Comparison of ENCODE assay signal across 22 cellular contexts in the genomic region with DNA sequence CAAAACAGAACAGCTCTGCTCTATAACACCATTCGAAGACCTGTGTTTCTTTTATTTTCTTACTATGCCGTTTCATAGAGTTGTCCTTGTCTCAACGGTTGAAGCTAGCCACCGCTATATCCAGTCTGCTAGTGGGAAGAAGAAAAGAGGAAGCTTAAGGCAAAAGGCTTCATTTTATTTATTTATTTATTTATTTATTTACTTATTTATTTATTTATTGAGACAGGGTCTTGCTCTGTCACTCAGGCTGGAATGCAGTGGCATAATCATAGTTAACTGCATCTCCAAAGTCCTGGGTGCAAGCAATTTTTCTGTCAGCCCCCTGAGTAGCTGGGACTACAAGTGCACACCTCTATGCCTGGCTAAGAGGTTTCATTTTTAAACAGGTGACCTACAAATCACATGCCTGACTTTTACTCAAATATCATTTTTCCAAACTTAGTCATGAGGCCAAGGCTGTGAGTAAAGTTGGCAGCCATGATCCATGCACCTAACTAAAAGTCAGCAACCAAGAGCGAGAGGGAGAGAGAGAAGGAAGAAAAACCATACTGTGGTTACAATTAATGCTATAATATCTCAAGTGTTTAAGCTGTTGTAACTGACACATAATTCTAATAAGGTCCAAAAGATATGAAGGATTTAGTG.
"Had no signal": no experiment of that assay in that cellular context is flagged by ENCODE, and none has a peak within 500 bp of the region (broad histone marks: within the 10 kb centered on the region; RNA-seq: fewer than 3 reads in every experiment).

No MANE protein-coding gene starts in this region.

- DNase-seq: activated B cell treated with CpG ODN at 0.5 μM for 24 hours; activated CD8-positive, alpha-beta memory T cell treated with anti-CD3 and anti-CD28 coated beads, Interleukin-2, amount 10 ng/mL, durations not matched to agents 7 days and 5 days; activated CD8-positive, alpha-beta T cell treated with anti-CD3 and anti-CD28 coated beads, Interleukin-2, amount 10 ng/mL, durations not matched to agents 7 days and 5 days; activated T-cell treated with anti-CD3 and anti-CD28 coated beads, Interleukin-2, amount 50 U/mL, for 48 hours; anterior cingulate cortex; body of pancreas; foreskin melanocyte; heart right ventricle; left ventricle myocardium inferior; posterior cingulate gyrus; small intestine; stimulated activated CD4-positive, alpha-beta T cell treated with anti-CD3 and anti-CD28 coated beads, Interleukin-4, amount 100 ng/mL, for 24 hours; trophoblast cell; uterus had no signal

- H3K36me3 Mint-ChIP-seq: activated CD8-positive, alpha-beta memory T cell treated with anti-CD3 and anti-CD28 coated beads, Interleukin-2, amount 10 ng/mL, durations not matched to agents 7 days and 5 days; activated naive CD4-positive, alpha-beta T cell treated with anti-CD3 and anti-CD28 coated beads, Interleukin-2, amount 50 U/mL, for 72 hours; stimulated activated effector memory CD8-positive, alpha-beta T cell treated with anti-CD3 and anti-CD28 coated beads, Interleukin-12 subunit alpha, Interleukin-12 subunit beta, amount 100 ng/mL, for 72 hours had no signal

- H3K4me3 ChIP-seq: body of pancreas, esophagus muscularis mucosa, heart right ventricle, left ventricle myocardium inferior, thoracic aorta, uterus had no signal

- H3K9me3 ChIP-seq: body of pancreas, uterus had no signal

- FAIRE-seq: small intestine had no signal

- H3K36me3 ChIP-seq: esophagus muscularis mucosa, left ventricle myocardium inferior, thoracic aorta, uterus had no signal

- H3K27me3 Mint-ChIP-seq: activated B cell treated with CpG ODN at 0.5 μM for 24 hours; activated CD8-positive, alpha-beta memory T cell treated with anti-CD3 and anti-CD28 coated beads, Interleukin-2, amount 10 ng/mL, durations not matched to agents 7 days and 5 days; stimulated activated naive CD8-positive, alpha-beta T cell treated with anti-CD3 and anti-CD28 coated beads, Interleukin-15, Interleukin-2, amounts not matched to agents 100 ng/mL and 50 ng/mL, for 24 hours had no signal

- H3K4me1 ChIP-seq: body of pancreas, esophagus muscularis mucosa, heart right ventricle, left ventricle myocardium inferior, uterus had no signal

- H3K27ac ChIP-seq: body of pancreas, esophagus muscularis mucosa, heart right ventricle, left ventricle myocardium inferior, thoracic aorta, uterus had no signal

- H3K4me1 Mint-ChIP-seq: activated B cell treated with CpG ODN at 0.5 μM for 24 hours; activated CD8-positive, alpha-beta memory T cell treated with anti-CD3 and anti-CD28 coated beads, Interleukin-2, amount 10 ng/mL, durations not matched to agents 7 days and 5 days; nephron; stimulated activated effector memory CD8-positive, alpha-beta T cell treated with anti-CD3 and anti-CD28 coated beads, Interleukin-12 subunit alpha, Interleukin-12 subunit beta, amount 100 ng/mL, for 72 hours had no signal

- ATAC-seq: activated CD8-positive, alpha-beta memory T cell treated with anti-CD3 and anti-CD28 coated beads, Interleukin-2, amount 10 ng/mL, durations not matched to agents 7 days and 5 days; activated CD8-positive, alpha-beta T cell treated with anti-CD3 and anti-CD28 coated beads, Interleukin-2, amount 10 ng/mL, durations not matched to agents 7 days and 5 days; activated naive CD4-positive, alpha-beta T cell treated with anti-CD3 and anti-CD28 coated beads, Interleukin-2, amount 50 U/mL, for 72 hours; body of pancreas; heart right ventricle; sciatic nerve; stimulated activated effector memory CD8-positive, alpha-beta T cell treated with anti-CD3 and anti-CD28 coated beads, Interleukin-12 subunit alpha, Interleukin-12 subunit beta, amount 100 ng/mL, for 72 hours had no signal

- H3K4me3 Mint-ChIP-seq: activated B cell treated with CpG ODN at 0.5 μM for 24 hours; activated CD8-positive, alpha-beta memory T cell treated with anti-CD3 and anti-CD28 coated beads, Interleukin-2, amount 10 ng/mL, durations not matched to agents 7 days and 5 days; activated CD8-positive, alpha-beta T cell treated with anti-CD3 and anti-CD28 coated beads, Interleukin-2, amount 10 ng/mL, durations not matched to agents 7 days and 5 days; nephron; stimulated activated effector memory CD8-positive, alpha-beta T cell treated with anti-CD3 and anti-CD28 coated beads, Interleukin-12 subunit alpha, Interleukin-12 subunit beta, amount 100 ng/mL, for 72 hours; stimulated activated naive CD8-positive, alpha-beta T cell treated with anti-CD3 and anti-CD28 coated beads, Interleukin-15, Interleukin-2, amounts not matched to agents 100 ng/mL and 50 ng/mL, for 24 hours had no signal

- H3K27ac Mint-ChIP-seq: activated B cell treated with CpG ODN at 0.5 μM for 24 hours; activated CD8-positive, alpha-beta memory T cell treated with anti-CD3 and anti-CD28 coated beads, Interleukin-2, amount 10 ng/mL, durations not matched to agents 7 days and 5 days; activated CD8-positive, alpha-beta T cell treated with anti-CD3 and anti-CD28 coated beads, Interleukin-2, amount 10 ng/mL, durations not matched to agents 7 days and 5 days; activated naive CD4-positive, alpha-beta T cell treated with anti-CD3 and anti-CD28 coated beads, Interleukin-2, amount 50 U/mL, for 72 hours; activated T-helper 2 cell treated with anti-CD3 and anti-CD28 coated beads, Interferon-gamma antibody, Interleukin-2, Interleukin-4, amounts not matched to agents 10 μg/mL and 5 μg/mL and 100 μg/mL, durations not matched to agents 14 hours and 24 hours and 36 hours; nephron; stimulated activated effector memory CD8-positive, alpha-beta T cell treated with anti-CD3 and anti-CD28 coated beads, Interleukin-12 subunit alpha, Interleukin-12 subunit beta, amount 100 ng/mL, for 72 hours; stimulated activated naive CD8-positive, alpha-beta T cell treated with anti-CD3 and anti-CD28 coated beads, Interleukin-15, Interleukin-2, amounts not matched to agents 100 ng/mL and 50 ng/mL, for 24 hours had no signal

- H3K27me3 ChIP-seq: body of pancreas, esophagus muscularis mucosa, heart right ventricle, uterus had no signal
